Comparison of ENCODE assay signal across 1 cellular context in the genomic region with DNA sequence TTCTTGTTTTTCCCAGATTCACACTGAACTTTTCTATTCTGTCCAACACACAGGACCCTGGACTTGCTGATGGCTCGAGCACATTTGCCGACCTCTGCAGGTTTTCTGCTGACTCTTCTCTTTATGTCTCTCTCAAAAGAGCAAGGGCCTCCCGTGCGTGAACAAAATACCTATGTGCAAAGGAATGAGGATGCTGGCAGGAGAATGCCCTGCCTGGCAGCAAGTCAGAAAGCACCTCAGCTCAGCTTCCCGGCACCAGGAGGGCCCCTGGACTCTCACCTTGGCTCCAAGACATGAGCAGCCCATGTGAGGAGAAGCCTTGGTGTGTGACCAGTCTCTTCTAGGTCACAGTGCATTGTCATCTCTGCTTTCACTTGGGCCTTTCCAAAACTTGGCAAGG.
TF ChIP-seq lines count a peak whose summit lies in the region.

No MANE protein-coding gene starts in this region.

TF ChIP-seq in IMR-90, 13 proteins besides CTCF, POLR2A, EP300 and RAD21:
- TF ChIP-seq, protein P1, sequence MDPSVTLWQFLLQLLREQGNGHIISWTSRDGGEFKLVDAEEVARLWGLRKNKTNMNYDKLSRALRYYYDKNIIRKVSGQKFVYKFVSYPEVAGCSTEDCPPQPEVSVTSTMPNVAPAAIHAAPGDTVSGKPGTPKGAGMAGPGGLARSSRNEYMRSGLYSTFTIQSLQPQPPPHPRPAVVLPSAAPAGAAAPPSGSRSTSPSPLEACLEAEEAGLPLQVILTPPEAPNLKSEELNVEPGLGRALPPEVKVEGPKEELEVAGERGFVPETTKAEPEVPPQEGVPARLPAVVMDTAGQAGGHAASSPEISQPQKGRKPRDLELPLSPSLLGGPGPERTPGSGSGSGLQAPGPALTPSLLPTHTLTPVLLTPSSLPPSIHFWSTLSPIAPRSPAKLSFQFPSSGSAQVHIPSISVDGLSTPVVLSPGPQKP (IDR thresholded peaks at IDR 0.05; ENCODE audit: borderline replicate concordance, low read depth, low read length): no peak
- TF ChIP-seq MAFK (IDR thresholded peaks at IDR 0.05; ENCODE audit: low read depth, low read length): peak; percentile 85
- no peak for TF ChIP-seq CEBPB (IDR thresholded peaks at IDR 0.05; ENCODE audit: low read depth, low read length)
